ENCODE assay signal across 8 cellular contexts in genomic region chr1:2382621-2383361, GRCh38. TPM values are rescaled to one million over a fixed set of nuclear protein-coding genes. Genes with fewer than 3 reads are reported as not detected.
A peak's percentile ranks its signal among the peaks of the same experiment; 100 is the strongest.
DNase-seq lines count a peak whose midpoint lies in the region; ATAC-seq and TF ChIP-seq lines count a peak whose summit lies in the region.

No MANE protein-coding gene starts in this region.

- no peak overlapping the region for H3K4me3 ChIP-seq in Caco-2 (ENCODE audit: low read depth, low read length)
- no peak overlapping the region for H3K4me3 ChIP-seq in hepatocyte
- no peak overlapping the region for H3K4me3 ChIP-seq in testis

- H3K27ac ChIP-seq in hepatocyte = no peak overlapping the region
- H3K27ac ChIP-seq in testis = no peak overlapping the region

- no peaks in the 10 kb centered on the region for H3K27me3 Mint-ChIP-seq in Caco-2 (ENCODE audit: insufficient read depth, unreplicated experiment)
- no peaks in the 10 kb centered on the region for H3K27me3 Mint-ChIP-seq in activated naive CD8-positive, alpha-beta T cell treated with anti-CD3 and anti-CD28 coated beads for 36 hours
- H3K27me3 Mint-ChIP-seq in activated T-helper 1 cell treated with anti-CD3 and anti-CD28 coated beads, Interleukin-12 subunit alpha, Interleukin-12 subunit beta, Interleukin-2, Interleukin-4 antibody, amounts not matched to agents 30 ng/mL and 10 ng/mL and 1 ng/mL, durations not matched to agents 14 hours and 24 hours and 36 hours (ENCODE audit: insufficient read depth) = no peaks in the 10 kb centered on the region

- H3K9me2 ChIP-seq in hepatocyte (replicated peaks; ENCODE audit: insufficient read depth) = no peaks in the 10 kb centered on the region

- 58% methylated on average over 13 of the region's 13 CpGs for WGBS in hepatocyte (ENCODE audit: low lambda C conversion rate, missing lambda C conversion rate)
- 70 to 85% methylated on average over 5 to 13 of the region's 13 CpGs for WGBS in testis, 2 donors

- BruUV-seq in Caco-2 (replicated peaks; lab: Mats Ljungman, UMichigan) = no TSS peak

- no peaks in the 10 kb centered on the region for H3K79me2 ChIP-seq in hepatocyte

- TF ChIP-seq CTCF in Caco-2 (IDR thresholded peaks at IDR 0.05; ENCODE audit: insufficient read depth in 1 of 2, low read depth in 1 of 2, low read length in 1 of 2, severe bottlenecking in 1 of 2, unreplicated experiment in 1 of 2) = peak; percentile 57 to 60
- TF ChIP-seq CTCF in hepatocyte (IDR thresholded peaks at IDR 0.05; ENCODE audit: poor library complexity) = peak; percentile 34
- peak; percentile 28 to 45 (median 34) for TF ChIP-seq CTCF in testis (IDR thresholded peaks at IDR 0.05)

- H3K9me3 ChIP-seq in Caco-2 (no peaks in the 10 kb centered on the region), hepatocyte (ENCODE audit: low read depth) (no peaks in the 10 kb centered on the region), testis (no peaks in the 10 kb centered on the region)

- H3K36me3 ChIP-seq in Caco-2 (ENCODE audit: control insufficient read depth, insufficient read depth, low read length) (no peaks in the 10 kb centered on the region), hepatocyte (replicated peaks; ENCODE audit: insufficient read depth, low read depth) (no peaks in the 10 kb centered on the region), testis (ENCODE audit: low read depth, missing control alignments) (no peaks in the 10 kb centered on the region)

- no peak overlapping the region for H3K4me3 Mint-ChIP-seq in Caco-2 (ENCODE audit: unreplicated experiment)
- no peak overlapping the region for H3K4me3 Mint-ChIP-seq in activated naive CD8-positive, alpha-beta T cell treated with anti-CD3 and anti-CD28 coated beads for 36 hours
- H3K4me3 Mint-ChIP-seq in activated T-helper 1 cell treated with anti-CD3 and anti-CD28 coated beads, Interleukin-12 subunit alpha, Interleukin-12 subunit beta, Interleukin-2, Interleukin-4 antibody, amounts not matched to agents 30 ng/mL and 10 ng/mL and 1 ng/mL, durations not matched to agents 14 hours and 24 hours and 36 hours = no peak overlapping the region

- H3K36me3 Mint-ChIP-seq in Caco-2 (ENCODE audit: insufficient read depth, unreplicated experiment) = no peaks in the 10 kb centered on the region
- H3K36me3 Mint-ChIP-seq in activated naive CD8-positive, alpha-beta T cell treated with anti-CD3 and anti-CD28 coated beads for 36 hours = no peaks in the 10 kb centered on the region
- no peaks in the 10 kb centered on the region for H3K36me3 Mint-ChIP-seq in activated T-helper 1 cell treated with anti-CD3 and anti-CD28 coated beads, Interleukin-12 subunit alpha, Interleukin-12 subunit beta, Interleukin-2, Interleukin-4 antibody, amounts not matched to agents 30 ng/mL and 10 ng/mL and 1 ng/mL, durations not matched to agents 14 hours and 24 hours and 36 hours (ENCODE audit: low read depth)

- no peak for TF ChIP-seq POLR2A in testis (IDR thresholded peaks at IDR 0.05)

- intact Hi-C loops in Caco-2 (cut with micrococcal nuclease; ENCODE audit: unreplicated experiment) (loop anchor here (1.0 kb wide), 1 partner anchor 187 kb away; no protein-coding TSS in a partner anchor), testis (cut with DNase I; ENCODE audit: low total_unique reads) (loop anchor here (5.0 to 10.0 kb wide), 2 partner anchors 48 to 185 kb away; no protein-coding TSS in a partner anchor)
- intact Hi-C loops in activated T-helper 1 cell treated with anti-CD3 and anti-CD28 coated beads, Interleukin-12 subunit alpha, Interleukin-12 subunit beta, Interleukin-2, Interleukin-4 antibody, amounts not matched to agents 30 ng/mL and 10 ng/mL and 1 ng/mL, durations not matched to agents 14 hours and 24 hours and 36 hours (cut with micrococcal nuclease) = loop anchor here (1.0 to 10.0 kb wide), 2 partner anchors 9 to 88 kb away; partner anchors contain the start of genes MORN1 and RER1

- no peak overlapping the region for H3K4me2 ChIP-seq in hepatocyte

- no peaks in the 10 kb centered on the region for H3K9me3 Mint-ChIP-seq in Caco-2 (ENCODE audit: unreplicated experiment)
- no peaks in the 10 kb centered on the region for H3K9me3 Mint-ChIP-seq in activated naive CD8-positive, alpha-beta T cell treated with anti-CD3 and anti-CD28 coated beads for 36 hours
- H3K9me3 Mint-ChIP-seq in activated T-helper 1 cell treated with anti-CD3 and anti-CD28 coated beads, Interleukin-12 subunit alpha, Interleukin-12 subunit beta, Interleukin-2, Interleukin-4 antibody, amounts not matched to agents 30 ng/mL and 10 ng/mL and 1 ng/mL, durations not matched to agents 14 hours and 24 hours and 36 hours = no peaks in the 10 kb centered on the region

- no peak overlapping the region for H3K27ac Mint-ChIP-seq in Caco-2 (ENCODE audit: unreplicated experiment)
- no peak overlapping the region for H3K27ac Mint-ChIP-seq in activated naive CD8-positive, alpha-beta T cell treated with anti-CD3 and anti-CD28 coated beads for 36 hours
- H3K27ac Mint-ChIP-seq in activated T-helper 1 cell treated with anti-CD3 and anti-CD28 coated beads, Interleukin-12 subunit alpha, Interleukin-12 subunit beta, Interleukin-2, Interleukin-4 antibody, amounts not matched to agents 30 ng/mL and 10 ng/mL and 1 ng/mL, durations not matched to agents 14 hours and 24 hours and 36 hours = no peak overlapping the region

- H3K27me3 ChIP-seq in Caco-2 (replicated peaks; ENCODE audit: control insufficient read depth, insufficient read depth, low read length) = no peaks in the 10 kb centered on the region
- H3K27me3 ChIP-seq in hepatocyte = no peaks in the 10 kb centered on the region
- no peaks in the 10 kb centered on the region for H3K27me3 ChIP-seq in testis

- no peak overlapping the region for H2AFZ ChIP-seq in hepatocyte

- POLR2A ChIA-PET in Caco-2 (lab: Charles Lee) = interaction anchor here (0.6 kb wide), 1 partner anchor 9 kb away, joined by 5 read pairs; the partner anchor contains the start of gene RER1

- no peaks in the 10 kb centered on the region for H3K4me1 Mint-ChIP-seq in Caco-2 (ENCODE audit: low read depth, unreplicated experiment)
- H3K4me1 Mint-ChIP-seq in activated naive CD8-positive, alpha-beta T cell treated with anti-CD3 and anti-CD28 coated beads for 36 hours = no peaks in the 10 kb centered on the region
- no peaks in the 10 kb centered on the region for H3K4me1 Mint-ChIP-seq in activated T-helper 1 cell treated with anti-CD3 and anti-CD28 coated beads, Interleukin-12 subunit alpha, Interleukin-12 subunit beta, Interleukin-2, Interleukin-4 antibody, amounts not matched to agents 30 ng/mL and 10 ng/mL and 1 ng/mL, durations not matched to agents 14 hours and 24 hours and 36 hours (ENCODE audit: low read depth)

- H4K20me1 ChIP-seq in hepatocyte (ENCODE audit: insufficient read depth, poor library complexity, severe bottlenecking) = no peaks in the 10 kb centered on the region

- CTCF ChIA-PET in Caco-2 (lab: Charles Lee) = interaction anchor here (1.3 to 1.8 kb wide), 2 partner anchors 71 to 187 kb away, joined by 5 to 29 read pairs; partner anchors contain the start of gene FAAP20

- ATAC-seq in HG03039 (IDR thresholded peaks at IDR 0.05; ENCODE audit: unreplicated experiment) = no peak

- DNase-seq in Caco-2 = peak; percentile 59 to 66
- peak; percentile 49 for DNase-seq in HPDE6-E6E7 (ENCODE audit: extremely low spot score)
- peak; percentile 33 for DNase-seq in activated naive CD8-positive, alpha-beta T cell treated with anti-CD3 and anti-CD28 coated beads for 36 hours
- DNase-seq in hepatocyte (ENCODE audit: low spot score) = peak; percentile 67
- peak; percentile 44 for DNase-seq in testis
- no peak for DNase-seq in UCSD-AML1 (lab: John Stamatoyannopoulos, UW; ENCODE audit: unreplicated experiment)
- DNase-seq in activated T-helper 1 cell treated with anti-CD3 and anti-CD28 coated beads, Interleukin-12 subunit alpha, Interleukin-12 subunit beta, Interleukin-2, Interleukin-4 antibody, amounts not matched to agents 30 ng/mL and 10 ng/mL and 1 ng/mL, durations not matched to agents 14 hours and 24 hours and 36 hours (ENCODE audit: low spot score) = no peak

- H3K4me1 ChIP-seq in Caco-2 (no peaks in the 10 kb centered on the region), hepatocyte (ENCODE audit: insufficient read depth) (no peaks in the 10 kb centered on the region), testis (peaks cover 14% of the 10 kb centered on the region)

RNA-seq across cellular contexts. Expression of gene MORN1, which starts 8.6 kb away (rescaled TPM):
- total RNA-seq in Caco-2 (2022) (8.6 and 9.1 TPM in 2 replicates), hepatocyte (4.0 and 9.4 TPM in 2 replicates), testis (10 to 100 TPM; 30.4 to 34.5 TPM)
- 1 to 10 TPM; 6.8 to 7.8 TPM for total RNA-seq in activated naive CD8-positive, alpha-beta T cell treated with anti-CD3 and anti-CD28 coated beads for 36 hours
- polyA plus RNA-seq in hepatocyte (4.5 and 7.8 TPM in 2 replicates), testis (ENCODE audit: insufficient read depth, low read depth, low replicate concordance) (30.9 TPM)
- total RNA-seq in activated T-helper 1 cell treated with anti-CD3 and anti-CD28 coated beads, Interleukin-12 subunit alpha, Interleukin-12 subunit beta, Interleukin-2, Interleukin-4 antibody, amounts not matched to agents 30 ng/mL and 10 ng/mL and 1 ng/mL, durations not matched to agents 14 hours and 24 hours and 36 hours = 8.4 and 8.6 TPM in 2 replicates

RNA-seq across cellular contexts. Expression of gene RER1, which starts 8.8 kb away (rescaled TPM):
- total RNA-seq in Caco-2 (2022) = 136 and 141 TPM in 2 replicates
- 100 to 1,000 TPM; 161 to 176 TPM for total RNA-seq in activated naive CD8-positive, alpha-beta T cell treated with anti-CD3 and anti-CD28 coated beads for 36 hours
- total RNA-seq in hepatocyte = 89.5 and 123 TPM in 2 replicates
- 227 and 237 TPM in 2 replicates for polyA plus RNA-seq in hepatocyte
- 100 to 1,000 TPM in 1 of 2 donors, 10 to 100 TPM in 1; 89.9 to 104 TPM for total RNA-seq in testis
- polyA plus RNA-seq in testis (ENCODE audit: insufficient read depth, low read depth, low replicate concordance) = 262 TPM
- 161 and 177 TPM in 2 replicates for total RNA-seq in activated T-helper 1 cell treated with anti-CD3 and anti-CD28 coated beads, Interleukin-12 subunit alpha, Interleukin-12 subunit beta, Interleukin-2, Interleukin-4 antibody, amounts not matched to agents 30 ng/mL and 10 ng/mL and 1 ng/mL, durations not matched to agents 14 hours and 24 hours and 36 hours

RNA-seq across cellular contexts. Expression of gene PEX10, which starts 29.6 kb away (rescaled TPM):
- total RNA-seq in Caco-2 (2022) = 19.7 and 21.9 TPM in 2 replicates
- 10 to 100 TPM; 21.5 to 23.7 TPM for total RNA-seq in activated naive CD8-positive, alpha-beta T cell treated with anti-CD3 and anti-CD28 coated beads for 36 hours
- 25.5 and 31.6 TPM in 2 replicates for total RNA-seq in hepatocyte
- polyA plus RNA-seq in hepatocyte = 24.7 and 25.9 TPM in 2 replicates
- 10 to 100 TPM; 50.4 to 52.8 TPM for total RNA-seq in testis
- polyA plus RNA-seq in testis (ENCODE audit: insufficient read depth, low read depth, low replicate concordance) = 49.5 TPM
- total RNA-seq in activated T-helper 1 cell treated with anti-CD3 and anti-CD28 coated beads, Interleukin-12 subunit alpha, Interleukin-12 subunit beta, Interleukin-2, Interleukin-4 antibody, amounts not matched to agents 30 ng/mL and 10 ng/mL and 1 ng/mL, durations not matched to agents 14 hours and 24 hours and 36 hours = 22.4 and 24.0 TPM in 2 replicates

Comparison
In these comparisons a context has a peak if more than half of its experiments do, and no peak if none do; other contexts are left out.
1. DNase-seq: peak in Caco-2 (2 of 2), HPDE6-E6E7 (single experiment), activated naive CD8-positive, alpha-beta T cell treated with anti-CD3 and anti-CD28 coated beads for 36 hours (single experiment), hepatocyte (single experiment) and testis (single experiment); none in UCSD-AML1 (single experiment) and activated T-helper 1 cell treated with anti-CD3 and anti-CD28 coated beads, Interleukin-12 subunit alpha, Interleukin-12 subunit beta, Interleukin-2, Interleukin-4 antibody, amounts not matched to agents 30 ng/mL and 10 ng/mL and 1 ng/mL, durations not matched to agents 14 hours and 24 hours and 36 hours (single experiment).
2. Peak in every context shown above with its lines, with median percentiles within 50 percentile points of each other: CTCF ChIP-seq.